ENCODE assay signal across 8 cellular contexts in genomic region chr10:70115948-70116682, GRCh38. TPM values are rescaled to one million over a fixed set of nuclear protein-coding genes. Genes with fewer than 3 reads are reported as not detected.
DNase-seq lines count a peak whose midpoint lies in the region; ATAC-seq and TF ChIP-seq lines count a peak whose summit lies in the region.

No MANE protein-coding gene starts in this region.

- peaks cover 61% of the 10 kb centered on the region for H3K36me3 Mint-ChIP-seq in MCF 10A (ENCODE audit: insufficient read depth, unreplicated experiment)

- no TSS peak for BruUV-seq in MCF 10A (replicated peaks; lab: Mats Ljungman, UMichigan)

- TF ChIP-seq CTCF in GM12872 (IDR thresholded peaks at IDR 0.05; ENCODE audit: insufficient read depth, low read depth, low read length): peak; percentile 87
- peak; percentile 89 for TF ChIP-seq CTCF in VCaP (conservative IDR thresholded peaks at IDR 0.05)
- TF ChIP-seq CTCF in MCF 10A (IDR thresholded peaks at IDR 0.05; ENCODE audit: unreplicated experiment): peak; percentile 65

- DNase-seq in Kasumi-1 (lab: John Stamatoyannopoulos, UW): peak; percentile 38 to 59
- DNase-seq in MCF 10A (ENCODE audit: unreplicated experiment): peak; percentile 68
- peak; percentile 84 for DNase-seq in left kidney (ENCODE audit: low read depth, low spot score)
- DNase-seq in stimulated activated CD8-positive, alpha-beta memory T cell treated with anti-CD3 and anti-CD28 coated beads, Interleukin-12 subunit alpha, Interleukin-12 subunit beta, amount 100 ng/mL, for 1 hour (ENCODE audit: low read depth): peak; percentile 44
- DNase-seq in SHP77 (lab: John Stamatoyannopoulos, UW): no peak

- CTCF ChIA-PET in MCF 10A (lab: Yijun Ruan, JAX): interaction anchor here (0.5 to 5.7 kb wide), 57 partner anchors 7 to 944 kb away, joined by 3 to 107 read pairs (median 4); partner anchors contain the start of genes AIFM2 and TYSND1

- H3K27ac Mint-ChIP-seq in MCF 10A (ENCODE audit: low read depth, unreplicated experiment): no peak overlapping the region

- POLR2A ChIA-PET in MCF 10A (lab: Yijun Ruan, JAX): interaction anchor here (0.6 to 3.2 kb wide), 5 partner anchors 11 to 249 kb away, joined by 3 to 31 read pairs (median 6); partner anchors contain the start of gene TYSND1

- no peaks in the 10 kb centered on the region for H3K9me3 Mint-ChIP-seq in MCF 10A (ENCODE audit: unreplicated experiment)

- peaks cover 6% of the 10 kb centered on the region for H3K4me1 Mint-ChIP-seq in MCF 10A (ENCODE audit: insufficient read depth, unreplicated experiment)

- no peaks in the 10 kb centered on the region for H3K27me3 Mint-ChIP-seq in MCF 10A (ENCODE audit: insufficient read depth, unreplicated experiment)

- no peak for ATAC-seq in GM19351 (IDR thresholded peaks at IDR 0.05; ENCODE audit: unreplicated experiment)

- H3K27ac ChIP-seq in VCaP: no peak overlapping the region

- intact Hi-C loops in MCF 10A (cut with micrococcal nuclease): loop anchor here (1.0 to 2.0 kb wide), 2 partner anchors 31 to 248 kb away; partner anchors contain the start of gene TYSND1

- H3K4me3 Mint-ChIP-seq in MCF 10A (ENCODE audit: unreplicated experiment): no peak overlapping the region

RNA-seq across cellular contexts. Expression of gene AIFM2, which starts 16.5 kb away (rescaled TPM):
- total RNA-seq in MCF 10A (2022): 19.2 and 21.9 TPM in 2 replicates

RNA-seq across cellular contexts. Expression of gene TYSND1, which starts 30.4 kb away (rescaled TPM):
- 14.6 and 16.5 TPM in 2 replicates for total RNA-seq in MCF 10A (2022)

RNA-seq across cellular contexts. Expression of gene SAR1A, which starts 54.2 kb away (rescaled TPM):
- 132 and 152 TPM in 2 replicates for total RNA-seq in MCF 10A (2022)

Comparison
In these comparisons a context has a peak if more than half of its experiments do, and no peak if none do; other contexts are left out.
1. DNase-seq: peak in Kasumi-1 (2 of 2), MCF 10A (single experiment), left kidney (single experiment) and stimulated activated CD8-positive, alpha-beta memory T cell treated with anti-CD3 and anti-CD28 coated beads, Interleukin-12 subunit alpha, Interleukin-12 subunit beta, amount 100 ng/mL, for 1 hour (single experiment); none in SHP77 (0 of 2).
2. Peak in every context shown above with its lines, with median percentiles within 50 percentile points of each other: CTCF ChIP-seq.